ENCODE assay signal across 20 cellular contexts in the genomic region with DNA sequence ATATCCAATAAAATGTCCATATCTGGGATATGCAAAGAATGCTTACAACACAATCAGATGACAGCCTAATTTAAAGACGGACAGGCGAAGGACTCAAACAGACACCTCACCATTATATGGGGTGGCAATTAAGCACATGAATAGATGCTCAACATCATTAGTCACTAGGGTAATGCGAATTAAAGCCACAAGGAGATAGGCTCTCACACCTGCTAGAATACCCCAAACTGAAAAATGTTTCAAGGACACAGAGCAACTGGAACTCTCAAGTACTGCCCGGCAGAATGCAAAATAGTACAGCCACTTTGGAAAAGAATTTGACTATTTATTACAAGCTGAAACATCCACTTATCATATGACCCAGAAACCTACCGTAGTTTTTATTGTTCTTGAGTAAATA. TPM values are rescaled to one million over a fixed set of nuclear protein-coding genes. Genes with fewer than 3 reads are reported as not detected.
"Had no signal": no experiment of that assay in that cellular context is flagged by ENCODE, and none has a peak within 500 bp of the region (broad histone marks: within the 10 kb centered on the region; RNA-seq: fewer than 3 reads in every experiment).

No MANE protein-coding gene starts in this region.

- H3K36me3 Mint-ChIP-seq: naive thymus-derived CD8-positive, alpha-beta T cell; stimulated activated memory B cell treated with anti-CD40 and anti-IgM and Interleukin-4, amounts not matched to agents 10 μg/mL and 1 μg/mL and 100 μg/mL, for 72 hours; T-cell had no signal

- H3K27ac ChIP-seq: left lung, parathyroid adenoma, right lobe of liver, spleen, vagina had no signal

- H3K4me1 Mint-ChIP-seq: activated CD4-positive, alpha-beta T cell treated with anti-CD3 and anti-CD28 coated beads, Interleukin-2, amount 10 ng/mL, durations not matched to agents 7 days and 5 days; central memory CD8-positive, alpha-beta T cell; stimulated activated memory B cell treated with anti-CD40 and anti-IgM and Interleukin-4, amounts not matched to agents 10 μg/mL and 1 μg/mL and 100 μg/mL, for 72 hours; T-cell had no signal

- H3K9me3 Mint-ChIP-seq: activated CD4-positive, alpha-beta T cell treated with anti-CD3 and anti-CD28 coated beads, Interleukin-2, amount 10 ng/mL, durations not matched to agents 7 days and 5 days; activated naive CD4-positive, alpha-beta T cell treated with anti-CD3 and anti-CD28 coated beads for 36 hours; activated T-cell treated with anti-CD3 and anti-CD28 coated beads, Interleukin-2, amount 50 U/mL, for 24 hours; activated T-helper 2 cell treated with anti-CD3 and anti-CD28 coated beads, Interferon-gamma antibody, Interleukin-2, Interleukin-4, amounts not matched to agents 10 μg/mL and 5 μg/mL and 100 μg/mL, durations not matched to agents 14 hours and 24 hours and 36 hours; central memory CD8-positive, alpha-beta T cell; naive thymus-derived CD8-positive, alpha-beta T cell; stimulated activated memory B cell treated with anti-CD40 and anti-IgM and Interleukin-4, amounts not matched to agents 10 μg/mL and 1 μg/mL and 100 μg/mL, for 72 hours; T-cell had no signal

- H3K9me3 ChIP-seq: gastrocnemius medialis, left lung, right lobe of liver, spleen, vagina had no signal

- H3K27me3 Mint-ChIP-seq: activated T-cell treated with anti-CD3 and anti-CD28 coated beads, Interleukin-2, amount 50 U/mL, for 24 hours had no signal

- H3K36me3 ChIP-seq: gastrocnemius medialis, left lung, right lobe of liver had no signal

- ATAC-seq: activated CD8-positive, alpha-beta T cell treated with anti-CD3 and anti-CD28 coated beads, Interleukin-2, amount 10 ng/mL, durations not matched to agents 7 days and 5 days; esophagus mucosa; gastrocnemius medialis; left lung; naive thymus-derived CD8-positive, alpha-beta T cell; right lobe of liver; stimulated activated memory B cell treated with anti-CD40 and anti-IgM and Interleukin-4, amounts not matched to agents 10 μg/mL and 1 μg/mL and 100 μg/mL, for 72 hours; T-cell had no signal

- DNase-seq: activated CD4-positive, alpha-beta T cell treated with anti-CD3 and anti-CD28 coated beads, Interleukin-2, amount 10 ng/mL, durations not matched to agents 7 days and 5 days; activated CD8-positive, alpha-beta T cell treated with anti-CD3 and anti-CD28 coated beads, Interleukin-2, amount 10 ng/mL, durations not matched to agents 7 days and 5 days; activated naive CD4-positive, alpha-beta T cell treated with anti-CD3 and anti-CD28 coated beads for 36 hours; activated T-cell treated with anti-CD3 and anti-CD28 coated beads, Interleukin-2, amount 50 U/mL, for 24 hours; brain microvascular endothelial cell; cortex of kidney; gastrocnemius medialis; head of caudate nucleus; left lung; naive thymus-derived CD8-positive, alpha-beta T cell; right lobe of liver; spleen; stimulated activated CD4-positive, alpha-beta T cell treated with anti-CD3 and anti-CD28 coated beads, Interleukin-4, amount 100 ng/mL, for 4 hours; T-cell had no signal

- H3K4me3 ChIP-seq: gastrocnemius medialis, left lung, right lobe of liver, spleen, vagina had no signal

- H2AFZ ChIP-seq: parathyroid adenoma had no signal

- H3K27me3 ChIP-seq: brain microvascular endothelial cell, gastrocnemius medialis, left lung, right lobe of liver, spleen, vagina had no signal

- H3K27ac Mint-ChIP-seq: activated CD4-positive, alpha-beta T cell treated with anti-CD3 and anti-CD28 coated beads, Interleukin-2, amount 10 ng/mL, durations not matched to agents 7 days and 5 days; activated CD8-positive, alpha-beta T cell treated with anti-CD3 and anti-CD28 coated beads, Interleukin-2, amount 10 ng/mL, durations not matched to agents 7 days and 5 days; activated naive CD4-positive, alpha-beta T cell treated with anti-CD3 and anti-CD28 coated beads for 36 hours; activated T-cell treated with anti-CD3 and anti-CD28 coated beads, Interleukin-2, amount 50 U/mL, for 24 hours; activated T-helper 2 cell treated with anti-CD3 and anti-CD28 coated beads, Interferon-gamma antibody, Interleukin-2, Interleukin-4, amounts not matched to agents 10 μg/mL and 5 μg/mL and 100 μg/mL, durations not matched to agents 14 hours and 24 hours and 36 hours; naive thymus-derived CD8-positive, alpha-beta T cell; stimulated activated memory B cell treated with anti-CD40 and anti-IgM and Interleukin-4, amounts not matched to agents 10 μg/mL and 1 μg/mL and 100 μg/mL, for 72 hours; T-cell had no signal

- H3K9ac ChIP-seq: parathyroid adenoma had no signal

- H3K4me3 Mint-ChIP-seq: activated CD4-positive, alpha-beta T cell treated with anti-CD3 and anti-CD28 coated beads, Interleukin-2, amount 10 ng/mL, durations not matched to agents 7 days and 5 days; activated CD8-positive, alpha-beta T cell treated with anti-CD3 and anti-CD28 coated beads, Interleukin-2, amount 10 ng/mL, durations not matched to agents 7 days and 5 days; activated naive CD4-positive, alpha-beta T cell treated with anti-CD3 and anti-CD28 coated beads for 36 hours; activated T-cell treated with anti-CD3 and anti-CD28 coated beads, Interleukin-2, amount 50 U/mL, for 24 hours; central memory CD8-positive, alpha-beta T cell; naive thymus-derived CD8-positive, alpha-beta T cell; stimulated activated memory B cell treated with anti-CD40 and anti-IgM and Interleukin-4, amounts not matched to agents 10 μg/mL and 1 μg/mL and 100 μg/mL, for 72 hours; T-cell had no signal

RNA-seq across cellular contexts. Expression of gene FERMT2, which starts 42.9 kb away (rescaled TPM):
- total RNA-seq: activated CD8-positive, alpha-beta T cell treated with anti-CD3 and anti-CD28 coated beads, Interleukin-2, amount 10 ng/mL, durations not matched to agents 7 days and 5 days had no signal
- polyA plus RNA-seq: naive thymus-derived CD8-positive, alpha-beta T cell had no signal
